Comparison of ENCODE assay signal across 23 cellular contexts in genomic region chr11:114247070-114247789, GRCh38. TPM values are rescaled to one million over a fixed set of nuclear protein-coding genes. Genes with fewer than 3 reads are reported as not detected.
"Had no signal": no experiment of that assay in that cellular context is flagged by ENCODE, and none has a peak within 500 bp of the region (broad histone marks: within the 10 kb centered on the region; RNA-seq: fewer than 3 reads in every experiment).

No MANE protein-coding gene starts in this region.

- H3K4me1 Mint-ChIP-seq: activated CD4-positive, alpha-beta T cell treated with anti-CD3 and anti-CD28 coated beads, Interleukin-2, amount 10 ng/mL, durations not matched to agents 7 days and 5 days; activated naive CD8-positive, alpha-beta T cell treated with anti-CD3 and anti-CD28 coated beads, Interleukin-2, amount 50 U/mL, for 24 hours had no signal

- H3K27ac ChIP-seq: cardiac muscle cell had no signal

- H3K9me3 Mint-ChIP-seq: activated CD4-positive, alpha-beta memory T cell treated with anti-CD3 and anti-CD28 coated beads for 36 hours; activated CD4-positive, alpha-beta T cell treated with anti-CD3 and anti-CD28 coated beads, Interleukin-2, amount 10 ng/mL, durations not matched to agents 7 days and 5 days; activated naive CD4-positive, alpha-beta T cell treated with anti-CD3 and anti-CD28 coated beads, Interleukin-2, amount 50 U/mL, for 72 hours; activated naive CD8-positive, alpha-beta T cell treated with anti-CD3 and anti-CD28 coated beads, Interleukin-2, amount 50 U/mL, for 24 hours; activated T-cell treated with anti-CD3 and anti-CD28 coated beads, Interleukin-2, amount 50 U/mL, for 4 hours; T-helper 1 cell treated with Interleukin-12 subunit alpha and Interleukin-12 subunit beta and Interleukin-4 antibody, amounts not matched to agents 30 μg/mL and 1 μg/mL, for 36 hours had no signal

- H3K27ac Mint-ChIP-seq: activated CD4-positive, alpha-beta memory T cell treated with anti-CD3 and anti-CD28 coated beads for 36 hours; activated CD4-positive, alpha-beta T cell treated with anti-CD3 and anti-CD28 coated beads, Interleukin-2, amount 10 ng/mL, durations not matched to agents 7 days and 5 days; activated naive CD4-positive, alpha-beta T cell treated with anti-CD3 and anti-CD28 coated beads, Interleukin-2, amount 50 U/mL, for 72 hours; activated naive CD8-positive, alpha-beta T cell treated with anti-CD3 and anti-CD28 coated beads, Interleukin-2, amount 50 U/mL, for 24 hours; T-helper 1 cell treated with Interleukin-12 subunit alpha and Interleukin-12 subunit beta and Interleukin-4 antibody, amounts not matched to agents 30 μg/mL and 1 μg/mL, for 36 hours had no signal

- ATAC-seq: activated naive CD4-positive, alpha-beta T cell treated with anti-CD3 and anti-CD28 coated beads, Interleukin-2, amount 50 U/mL, for 72 hours; activated naive CD8-positive, alpha-beta T cell treated with anti-CD3 and anti-CD28 coated beads, Interleukin-2, amount 50 U/mL, for 24 hours; activated T-cell treated with anti-CD3 and anti-CD28 coated beads, Interleukin-2, amount 50 U/mL, for 4 hours; PC-3 had no signal

- H3K4me3 ChIP-seq: cardiac muscle cell had no signal

- H3K4me3 Mint-ChIP-seq: activated CD4-positive, alpha-beta memory T cell treated with anti-CD3 and anti-CD28 coated beads for 36 hours; activated CD4-positive, alpha-beta T cell treated with anti-CD3 and anti-CD28 coated beads, Interleukin-2, amount 10 ng/mL, durations not matched to agents 7 days and 5 days; activated naive CD8-positive, alpha-beta T cell treated with anti-CD3 and anti-CD28 coated beads, Interleukin-2, amount 50 U/mL, for 24 hours; activated T-cell treated with anti-CD3 and anti-CD28 coated beads, Interleukin-2, amount 50 U/mL, for 4 hours; brain; T-helper 1 cell treated with Interleukin-12 subunit alpha and Interleukin-12 subunit beta and Interleukin-4 antibody, amounts not matched to agents 30 μg/mL and 1 μg/mL, for 36 hours had no signal

- H3K36me3 Mint-ChIP-seq: activated CD4-positive, alpha-beta memory T cell treated with anti-CD3 and anti-CD28 coated beads for 36 hours; activated naive CD4-positive, alpha-beta T cell treated with anti-CD3 and anti-CD28 coated beads, Interleukin-2, amount 50 U/mL, for 72 hours had no signal

- H3K27me3 Mint-ChIP-seq: activated CD4-positive, alpha-beta memory T cell treated with anti-CD3 and anti-CD28 coated beads for 36 hours; activated CD4-positive, alpha-beta T cell treated with anti-CD3 and anti-CD28 coated beads, Interleukin-2, amount 10 ng/mL, durations not matched to agents 7 days and 5 days; activated naive CD8-positive, alpha-beta T cell treated with anti-CD3 and anti-CD28 coated beads, Interleukin-2, amount 50 U/mL, for 24 hours had no signal

- DNase-seq: activated CD4-positive, alpha-beta memory T cell treated with anti-CD3 and anti-CD28 coated beads for 36 hours; activated CD4-positive, alpha-beta T cell treated with anti-CD3 and anti-CD28 coated beads, Interleukin-2, amount 10 ng/mL, durations not matched to agents 7 days and 5 days; activated CD4-positive, CD25-positive, alpha-beta regulatory T cell; activated CD8-positive, alpha-beta memory T cell treated with anti-CD3 and anti-CD28 coated beads for 24 hours; activated effector memory CD4-positive, alpha-beta T cell treated with anti-CD3 and anti-CD28 coated beads, Interleukin-2, amount 50 U/mL, for 16 hours; activated naive CD4-positive, alpha-beta T cell treated with Interleukin-2 at 50 U/mL for 16 hours; activated naive CD8-positive, alpha-beta T cell treated with anti-CD3 and anti-CD28 coated beads, Interleukin-2, amount 50 U/mL, for 24 hours; activated T-cell treated with anti-CD3 and anti-CD28 coated beads, Interleukin-2, amount 50 U/mL, for 4 hours; amniotic stem cell; KG1; NCI-H1092; NCI-H1417; NCI-H1694; NCI-H2029 treated with DMSO at 0.1 percent for 48 hours; NCI-H446; NCI-H524; PC-3; SHP77 treated with DMSO at 0.1 percent for 48 hours; T-helper 9 cell had no signal

- H3K36me3 ChIP-seq: cardiac muscle cell had no signal

RNA-seq across cellular contexts. Expression of gene NNMT, which starts 49.0 kb away (rescaled TPM):
- total RNA-seq: activated CD4-positive, alpha-beta memory T cell treated with anti-CD3 and anti-CD28 coated beads for 36 hours; activated CD4-positive, alpha-beta T cell treated with anti-CD3 and anti-CD28 coated beads, Interleukin-2, amount 10 ng/mL, durations not matched to agents 7 days and 5 days; activated naive CD4-positive, alpha-beta T cell treated with anti-CD3 and anti-CD28 coated beads, Interleukin-2, amount 50 U/mL, for 72 hours; cardiac muscle cell had no signal
